25 cellular contexts compared by ENCODE assay signal in the genomic region with DNA sequence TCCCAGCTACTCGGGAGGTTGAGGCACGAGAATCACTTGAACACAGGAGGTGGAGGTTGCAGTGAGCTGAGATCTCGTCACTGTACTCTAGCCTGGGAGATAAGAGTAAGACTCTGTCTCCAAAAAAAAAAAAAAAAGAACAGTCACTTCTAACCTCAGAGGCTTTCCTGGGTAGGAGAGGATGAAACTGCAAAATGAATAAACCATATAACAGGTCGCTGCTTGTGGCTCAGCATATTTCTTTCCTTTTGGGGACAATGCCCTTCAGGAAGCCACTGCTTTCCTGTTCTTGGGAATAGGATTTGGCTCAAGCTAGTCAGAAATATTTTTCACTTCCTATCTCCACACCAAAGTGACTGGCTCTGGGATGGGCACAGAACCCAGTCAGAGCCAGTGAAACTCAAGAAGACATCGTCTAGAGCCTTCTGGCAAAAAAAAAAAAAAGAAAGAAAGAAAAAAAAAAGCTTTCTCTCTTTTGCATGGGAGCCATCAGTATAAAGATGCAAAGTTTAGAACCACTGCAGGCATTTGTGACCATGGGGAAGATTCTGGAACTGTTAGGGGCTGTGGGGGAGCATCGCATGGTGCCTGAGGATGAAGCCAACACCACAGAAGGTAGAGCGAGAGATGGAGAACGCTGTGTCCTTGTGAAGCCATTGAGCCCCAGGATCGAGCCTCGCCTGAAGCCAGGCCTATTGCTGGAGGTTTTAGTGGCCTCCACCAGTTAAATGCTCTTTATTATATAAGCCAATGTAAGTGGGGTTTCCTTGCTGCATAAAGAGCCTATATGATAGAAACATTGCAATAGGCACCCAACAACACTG.
DNase-seq lines count a peak whose midpoint lies in the region; ATAC-seq, FAIRE-seq and TF ChIP-seq lines count a peak whose summit lies in the region.
"Had no signal": no experiment of that assay in that cellular context is flagged by ENCODE, and none has a peak within 500 bp of the region (broad histone marks: within the 10 kb centered on the region; RNA-seq: fewer than 3 reads in every experiment).

No MANE protein-coding gene starts in this region.

- H3K4me2 ChIP-seq in BLaER1 treated with 17β-estradiol and CSF1 and Interleukin-3, amounts not matched to agents 10 nM and 100 nM = peak overlapping the region; percentile 53 to 95 (median 66)

- no peaks in the 10 kb centered on the region for H4K20me1 ChIP-seq in BLaER1 treated with 17β-estradiol and CSF1 and Interleukin-3, amounts not matched to agents 10 nM and 100 nM

- H3K4me3 Mint-ChIP-seq in nephron = peak overlapping the region in 1 of 3 experiments; percentile 3
- H3K4me3 Mint-ChIP-seq: CD4-positive, alpha-beta memory T cell had no signal

- no peaks in the 10 kb centered on the region for H3K27me3 ChIP-seq in BLaER1 treated with 17β-estradiol and CSF1 and Interleukin-3, amounts not matched to agents 10 nM and 100 nM
- H3K27me3 ChIP-seq: stomach had no signal

- TF ChIP-seq CTCF in nephron (IDR thresholded peaks at IDR 0.05; ENCODE audit: unreplicated experiment in 3 of 3) = no peak

- no peak overlapping the region for H3K4me3 ChIP-seq in BLaER1 treated with 17β-estradiol and CSF1 and Interleukin-3, amounts not matched to agents 10 nM and 100 nM
- H3K4me3 ChIP-seq: HAP-1, skin epidermis, stomach had no signal

- ATAC-seq in HG03521 (IDR thresholded peaks at IDR 0.05; ENCODE audit: unreplicated experiment) (peak; percentile 38), HG03432 (IDR thresholded peaks at IDR 0.05; ENCODE audit: unreplicated experiment) (no peak), HG03095 (IDR thresholded peaks at IDR 0.05; ENCODE audit: unreplicated experiment) (no peak), HG03442 (IDR thresholded peaks at IDR 0.05; ENCODE audit: unreplicated experiment) (no peak)
- ATAC-seq: esophagus mucosa; naive thymus-derived CD4-positive, alpha-beta T cell had no signal

- peak overlapping the region in 3 of 11 experiments; percentile 16 to 23 (median 20); a peak in 3 of 22 replicates for H3K9ac ChIP-seq in BLaER1 treated with 17β-estradiol and CSF1 and Interleukin-3, amounts not matched to agents 10 nM and 100 nM

- peaks cover 4% of the 10 kb centered on the region for H3K27me3 Mint-ChIP-seq in nephron (ENCODE audit: low read depth)
- H3K27me3 Mint-ChIP-seq: memory B cell had no signal

- H3K4me1 Mint-ChIP-seq in nephron = peaks cover 45% of the 10 kb centered on the region

- H3K9me3 Mint-ChIP-seq in nephron = no peaks in the 10 kb centered on the region

- no peaks in the 10 kb centered on the region for H3K36me3 Mint-ChIP-seq in nephron (ENCODE audit: low read depth)
- H3K36me3 Mint-ChIP-seq: CD4-positive, alpha-beta memory T cell; memory B cell; naive thymus-derived CD4-positive, alpha-beta T cell had no signal

- peak overlapping the region in 2 of 3 experiments; percentile 31 to 99 for H3K27ac Mint-ChIP-seq in nephron
- H3K27ac Mint-ChIP-seq: CD4-positive, alpha-beta memory T cell; memory B cell had no signal

- no peak for FAIRE-seq in HTR-8/SVneo (lab: Jason Lieb, UNC)
- FAIRE-seq: frontal cortex had no signal

- peaks cover 75 to 87% (median 78%) of the 10 kb centered on the region in 10 experiments for H3K4me1 ChIP-seq in BLaER1 treated with 17β-estradiol and CSF1 and Interleukin-3, amounts not matched to agents 10 nM and 100 nM

- H3K9me3 ChIP-seq in BLaER1 treated with 17β-estradiol and CSF1 and Interleukin-3, amounts not matched to agents 10 nM and 100 nM (replicated peaks in 1 of 11) = peaks cover 0 to 10% (median 0%) of the 10 kb centered on the region in 11 experiments; a peak in 5 of 22 replicates
- H3K9me3 ChIP-seq: HAP-1, stomach had no signal

- H3K27ac ChIP-seq in BLaER1 treated with 17β-estradiol and CSF1 and Interleukin-3, amounts not matched to agents 10 nM and 100 nM = peak overlapping the region in 8 of 11 experiments; percentile 4 to 60 (median 40); a peak in 9 of 22 replicates
- H3K27ac ChIP-seq in cingulate gyrus (ENCODE audit: low read depth, low read length) = peak overlapping the region; percentile 4
- H3K27ac ChIP-seq: stomach had no signal

- H3K36me3 ChIP-seq in BLaER1 treated with 17β-estradiol and CSF1 and Interleukin-3, amounts not matched to agents 10 nM and 100 nM = no peaks in the 10 kb centered on the region
- H3K36me3 ChIP-seq: HAP-1, stomach had no signal

- DNase-seq in HTR-8/SVneo (ENCODE audit: insufficient read length, low spot score) = no peak
- DNase-seq: activated CD4-positive, alpha-beta T cell treated with anti-CD3 and anti-CD28 coated beads, Interleukin-2, amount 50 U/mL, for 1 hour; activated CD8-positive, alpha-beta memory T cell treated with anti-CD3 and anti-CD28 coated beads, Interleukin-2, amount 50 U/mL, for 48 hours; activated gamma-delta T cell treated with Interleukin-2 at 50 U/mL for 16 hours; CD4-positive, alpha-beta memory T cell; DND-41; kidney glomerular epithelial cell; naive thymus-derived CD4-positive, alpha-beta T cell; NCI-H1417; NCI-H524 treated with DMSO at 0.1 percent for 48 hours; stimulated activated CD4-positive, alpha-beta T cell treated with anti-CD3 and anti-CD28 coated beads, Interleukin-4, amount 100 ng/mL, for 24 hours; stomach; trophoblast cell had no signal
